Comparison of ENCODE assay signal across 15 cellular contexts in the genomic region with DNA sequence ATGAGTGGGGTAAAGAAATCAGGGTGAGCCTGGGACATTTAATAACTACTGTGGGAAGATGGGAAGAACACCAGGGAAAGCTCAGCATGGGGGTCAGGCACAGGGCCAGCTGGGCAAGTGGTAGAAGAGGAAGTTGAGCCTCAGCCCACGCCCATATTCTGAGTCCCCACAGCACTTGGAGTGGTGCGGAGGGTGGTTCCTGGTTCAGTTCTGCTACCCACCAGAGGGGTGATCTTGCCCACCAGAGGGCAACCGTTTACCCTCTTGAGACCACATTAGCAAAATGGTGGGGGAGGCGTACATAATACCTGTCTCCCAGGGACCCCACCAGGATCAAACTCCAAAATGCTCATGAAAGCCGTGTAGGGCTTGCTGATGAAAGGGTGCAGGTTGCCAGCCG. TPM values are rescaled to one million over a fixed set of nuclear protein-coding genes. Genes with fewer than 3 reads are reported as not detected.
DNase-seq lines count a peak whose midpoint lies in the region; ATAC-seq and TF ChIP-seq lines count a peak whose summit lies in the region.
"Had no signal": no experiment of that assay in that cellular context is flagged by ENCODE, and none has a peak within 500 bp of the region (broad histone marks: within the 10 kb centered on the region; RNA-seq: fewer than 3 reads in every experiment).

No MANE protein-coding gene starts in this region.

- 68 to 81% (median 76%) methylated on average over 6 of the region's 6 CpGs for WGBS in psoas muscle, 3 donors

- peak; percentile 47 for DNase-seq in SIG-M5 treated with dmso at 0.1 percent for 504 hours (lab: John Stamatoyannopoulos, UW; ENCODE audit: unreplicated experiment)
- no peak for DNase-seq in SIG-M5 (lab: John Stamatoyannopoulos, UW)
- DNase-seq in NCI-H69 (lab: John Stamatoyannopoulos, UW) = peak; percentile 68
- no peak for DNase-seq in glutamatergic neuron
- peak; percentile 48 to 60 for DNase-seq in psoas muscle
- DNase-seq in D341Med (ENCODE audit: low spot score) = no peak
- DNase-seq in NCI-H1105 treated with DMSO at 0.1 percent for 48 hours (lab: John Stamatoyannopoulos, UW) = no peak
- DNase-seq: activated CD8-positive, alpha-beta memory T cell treated with anti-CD3 and anti-CD28 coated beads, Interleukin-2, amount 50 U/mL, for 4 hours; esophagus squamous epithelium; NCI-H446; SHP77 had no signal

- H3K27me3 ChIP-seq in psoas muscle (ENCODE audit: insufficient read depth in 3 of 3, low read length in 2 of 3) = peaks cover 0 to 43% (median 3%) of the 10 kb centered on the region in 3 donors

- no peak for TF ChIP-seq CTCF in glutamatergic neuron (IDR thresholded peaks at IDR 0.05; ENCODE audit: partially characterized antibody, unreplicated experiment)
- no peak for TF ChIP-seq CTCF in psoas muscle (IDR thresholded peaks at IDR 0.05)

- H3K9me3 Mint-ChIP-seq in glutamatergic neuron (ENCODE audit: unreplicated experiment) = peaks cover 15% of the 10 kb centered on the region

- no peaks in the 10 kb centered on the region for H3K36me3 Mint-ChIP-seq in glutamatergic neuron (ENCODE audit: unreplicated experiment)

- H3K27me3 Mint-ChIP-seq in glutamatergic neuron (ENCODE audit: unreplicated experiment) = peaks cover 23% of the 10 kb centered on the region

- ATAC-seq in psoas muscle = no peak
- no peak for ATAC-seq in HG02884 (IDR thresholded peaks at IDR 0.05; ENCODE audit: unreplicated experiment)

- no peaks in the 10 kb centered on the region for H3K36me3 ChIP-seq in psoas muscle (ENCODE audit: insufficient read depth in 1 of 2, low read depth in 1 of 2)
- H3K36me3 ChIP-seq: esophagus squamous epithelium, upper lobe of left lung had no signal

- H3K27ac Mint-ChIP-seq in glutamatergic neuron (ENCODE audit: unreplicated experiment) = peak overlapping the region; percentile 25

- no peaks in the 10 kb centered on the region for H3K9me3 ChIP-seq in psoas muscle
- H3K9me3 ChIP-seq: A549, esophagus squamous epithelium, upper lobe of left lung had no signal

- peak overlapping the region; percentile 45 for H3K4me3 Mint-ChIP-seq in glutamatergic neuron (ENCODE audit: unreplicated experiment)

- peaks cover 58% of the 10 kb centered on the region for H3K4me1 Mint-ChIP-seq in glutamatergic neuron (ENCODE audit: low read depth, unreplicated experiment)

- H3K4me1 ChIP-seq in psoas muscle = no peaks in the 10 kb centered on the region
- H3K4me1 ChIP-seq: A549 had no signal

- intact Hi-C loops in psoas muscle (cut with DNase I) = loop anchor here in 1 of 2 donors (5.0 kb wide), 1 partner anchor 449 kb away; a partner anchor contains a TSS

- H3K27ac ChIP-seq in psoas muscle = no peak overlapping the region
- H3K27ac ChIP-seq: A549, esophagus squamous epithelium, upper lobe of left lung had no signal

- no peak overlapping the region for H3K4me3 ChIP-seq in psoas muscle
- H3K4me3 ChIP-seq: A549, esophagus squamous epithelium, upper lobe of left lung had no signal

RNA-seq across cellular contexts. Expression of a gene that starts 16.8 kb away (rescaled TPM):
- total RNA-seq in glutamatergic neuron (ENCODE audit: unreplicated experiment) (not detected), psoas muscle (not detected)
- polyA plus RNA-seq in psoas muscle = under 1 TPM in 1 of 3 donors, not detected in 2; 0.16 TPM
- total RNA-seq: MCF 10A, upper lobe of left lung had no signal
- polyA plus RNA-seq: A549 had no signal

RNA-seq across cellular contexts. Expression of a gene that starts 22.6 kb away (rescaled TPM):
- total RNA-seq in glutamatergic neuron (ENCODE audit: unreplicated experiment) (107 TPM), psoas muscle (under 1 TPM; 0.17 to 0.20 (median 0.18) TPM)
- under 1 TPM; 0.01 to 0.08 (median 0.04) TPM for polyA plus RNA-seq in psoas muscle
- total RNA-seq: MCF 10A had no signal

RNA-seq across cellular contexts. Expression of a gene that starts 36.2 kb away (rescaled TPM):
- total RNA-seq in glutamatergic neuron (ENCODE audit: unreplicated experiment) (0.39 TPM), psoas muscle (10 to 100 TPM; 24.1 to 40.8 (median 25.8) TPM)
- polyA plus RNA-seq in psoas muscle = 10 to 100 TPM; 10.8 to 22.8 (median 13.9) TPM
- total RNA-seq: MCF 10A had no signal

Comparison
In these comparisons a context has a peak if more than half of its experiments do, and no peak if none do; other contexts are left out.
1. DNase-seq: peak in SIG-M5 treated with dmso at 0.1 percent for 504 hours (single experiment), NCI-H69 (single experiment) and psoas muscle (2 of 2); none in SIG-M5 (single experiment), glutamatergic neuron (single experiment), D341Med (single experiment) and NCI-H1105 treated with DMSO at 0.1 percent for 48 hours (single experiment).
2. RNA of a gene that starts 22.6 kb away (total RNA-seq): 107 TPM in glutamatergic neuron (single experiment); 0.17 to 0.20 TPM in psoas muscle; every median in the first group is over 10 times any median in the second.
3. RNA of a gene that starts 36.2 kb away (total RNA-seq): 24.1 to 40.8 TPM in psoas muscle; 0.39 TPM in glutamatergic neuron (single experiment); every median in the first group is over 10 times any median in the second.